ENCODE assay signal across 21 cellular contexts in the genomic region with DNA sequence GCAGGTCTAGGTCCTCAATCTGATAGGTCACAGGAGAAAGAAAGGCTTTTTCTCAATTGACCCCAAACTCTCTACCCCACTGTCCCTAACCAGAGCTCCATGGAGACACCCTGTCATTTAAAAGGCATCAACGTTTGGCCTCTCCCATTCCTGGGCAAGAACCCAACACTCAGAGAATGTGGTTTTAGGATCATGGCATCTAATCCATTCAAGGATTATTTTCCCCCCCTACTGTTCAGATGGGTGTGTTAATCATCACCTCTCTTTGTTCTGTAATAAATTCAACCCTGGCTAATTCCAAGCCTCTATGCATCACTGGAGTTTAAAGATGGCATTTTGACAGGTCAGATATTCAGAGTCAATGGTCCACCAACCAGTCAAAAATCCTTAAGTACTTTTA. TPM values are rescaled to one million over a fixed set of nuclear protein-coding genes. Genes with fewer than 3 reads are reported as not detected.
DNase-seq lines count a peak whose midpoint lies in the region; ATAC-seq and TF ChIP-seq lines count a peak whose summit lies in the region.
"Had no signal": no experiment of that assay in that cellular context is flagged by ENCODE, and none has a peak within 500 bp of the region (broad histone marks: within the 10 kb centered on the region; RNA-seq: fewer than 3 reads in every experiment).

No MANE protein-coding gene starts in this region.

- peak; percentile 5 for TF ChIP-seq CTCF in osteoblast (IDR thresholded peaks at IDR 0.05; ENCODE audit: extremely low read depth, low read depth, low read length)

- peaks cover 62% of the 10 kb centered on the region for H3K4me1 ChIP-seq in osteoblast (ENCODE audit: insufficient read depth, low read length)
- H3K4me1 ChIP-seq: BE2C, body of pancreas, gastroesophageal sphincter, sigmoid colon had no signal

- H4K20me1 ChIP-seq in osteoblast (ENCODE audit: insufficient read depth, low read length) = peaks cover 84% of the 10 kb centered on the region

- peak overlapping the region; percentile 13 for H3K27ac ChIP-seq in osteoblast (ENCODE audit: low read depth, low read length)
- H3K27ac ChIP-seq: body of pancreas, gastroesophageal sphincter, left lung, sigmoid colon had no signal

- H3K4me2 ChIP-seq in osteoblast (ENCODE audit: insufficient read depth, low read length) = no peak overlapping the region

- H3K9me3 ChIP-seq in osteoblast (ENCODE audit: low read depth, low read length) = no peaks in the 10 kb centered on the region
- H3K9me3 ChIP-seq: BE2C, body of pancreas, gastroesophageal sphincter, left lung, mucosa of descending colon, sigmoid colon had no signal

- H3K4me3 ChIP-seq in osteoblast (ENCODE audit: insufficient read depth, low read length) = no peak overlapping the region
- H3K4me3 ChIP-seq: body of pancreas, gastroesophageal sphincter, left lung, mucosa of descending colon, sigmoid colon had no signal

- no peaks in the 10 kb centered on the region for H3K27me3 ChIP-seq in osteoblast (ENCODE audit: insufficient read depth, low read length)
- H3K27me3 ChIP-seq: BE2C, body of pancreas, gastroesophageal sphincter, left lung, sigmoid colon had no signal

- peaks cover 74% of the 10 kb centered on the region for H3K79me2 ChIP-seq in osteoblast (ENCODE audit: insufficient read depth, low read length)

- H3K36me3 ChIP-seq in osteoblast (ENCODE audit: insufficient read depth, low read length) = peaks cover 8% of the 10 kb centered on the region
- H3K36me3 ChIP-seq: BE2C, gastroesophageal sphincter, left lung, sigmoid colon had no signal

- H2AFZ ChIP-seq in osteoblast (ENCODE audit: low read length) = no peak overlapping the region

- no peak for ATAC-seq in GM19467 (IDR thresholded peaks at IDR 0.05; ENCODE audit: unreplicated experiment)
- ATAC-seq: body of pancreas, gastroesophageal sphincter, left lung, mucosa of descending colon, Panc1 had no signal

- DNase-seq in Caki2 (ENCODE audit: low read depth) (peak; percentile 61), HS-27A (ENCODE audit: low read depth) (peak; percentile 48), astrocyte of the hippocampus (ENCODE audit: low read depth, low spot score) (peak; percentile 61), osteoblast (ENCODE audit: insufficient read length, low spot score, missing footprints) (no peak), SK-N-DZ (ENCODE audit: low spot score) (no peak), NCI-H2029 treated with DMSO at 0.1 percent for 48 hours (lab: John Stamatoyannopoulos, UW) (no peak)
- DNase-seq: activated naive CD4-positive, alpha-beta T cell treated with anti-CD3 and anti-CD28 coated beads for 36 hours; activated T-cell treated with anti-CD3 and anti-CD28 coated beads for 4 hours; BE2C; body of pancreas; DMS153; left lung; MM.1S; mucosa of descending colon; NCI-H1694 treated with DMSO at 0.1 percent for 48 hours; sigmoid colon had no signal

- in situ Hi-C loops in Caki2 (cut with HindIII; ENCODE audit: low pct_unique_long_range_greater_than_20kb, low sequenced_read_pairs) = no loop called here

RNA-seq across cellular contexts. Expression of a gene that starts 42.7 kb away (rescaled TPM):
- not detected in 2 replicates for total RNA-seq in Caki2 (2014; rRNA removed; shearing (Covaris generic); ENCODE audit: low replicate concordance)
- 38.0 and 44.5 TPM in 2 replicates for total RNA-seq in osteoblast
- not detected in 2 replicates for polyA plus RNA-seq in SK-N-DZ (2014; cell fraction: cytosol; rRNA removed)
- polyA plus RNA-seq in SK-N-DZ (2014; cell fraction: nucleus; rRNA removed) = not detected in 2 replicates
- total RNA-seq: activated naive CD4-positive, alpha-beta T cell treated with anti-CD3 and anti-CD28 coated beads for 36 hours; body of pancreas; endothelial cell of umbilical vein; mucosa of descending colon; NCI-H460 had no signal

Comparison
In these comparisons a context has a peak if more than half of its experiments do, and no peak if none do; other contexts are left out.
1. DNase-seq: peak in Caki2 (single experiment), HS-27A (single experiment) and astrocyte of the hippocampus (single experiment); none in osteoblast (single experiment), SK-N-DZ (single experiment) and NCI-H2029 treated with DMSO at 0.1 percent for 48 hours (single experiment).
2. RNA of a gene that starts 42.7 kb away (total RNA-seq): 38.0 to 44.5 TPM in osteoblast; not detected in Caki2; every median in the first group is over 10 times any median in the second.